In genomic region chr1:19251305-19252196, GRCh38 we compare ENCODE assay signal across 8 cellular contexts. TPM values are rescaled to one million over a fixed set of nuclear protein-coding genes. Genes with fewer than 3 reads are reported as not detected.
DNase-seq lines count a peak whose midpoint lies in the region; ATAC-seq lines count a peak whose summit lies in the region.

EMC1 (minus strand) TSS chr1:19251524; CDS start chr1:19251509, 15 bp downstream.
MRTO4 (plus strand) TSS chr1:19251805; CDS start chr1:19251836, 31 bp downstream.

- ATAC-seq in GM19025 (IDR thresholded peaks at IDR 0.05; ENCODE audit: low read depth, unreplicated experiment), result peak; percentile 87
- peak; percentile 82 for ATAC-seq in HG03280 (IDR thresholded peaks at IDR 0.05; ENCODE audit: unreplicated experiment)
- ATAC-seq in left lobe of liver, result peak; percentile 88

- DNase-seq in AML-193 (lab: John Stamatoyannopoulos, UW) (peak; percentile 67 to 77), NCI-H524 treated with DMSO at 0.1 percent for 48 hours (lab: John Stamatoyannopoulos, UW) (peak; percentile 47), dedifferentiated amniotic fluid mesenchymal stem cell (ENCODE audit: extremely low spot score) (peak; percentile 82), left lobe of liver (ENCODE audit: low spot score) (peak; percentile 89)
- peak; percentile 87 for DNase-seq in activated CD4-positive, alpha-beta T cell treated with anti-CD3 and anti-CD28 coated beads, Interleukin-2, amount 50 U/mL, for 1 hour
- DNase-seq in stimulated activated CD4-positive, alpha-beta T cell treated with anti-CD3 and anti-CD28 coated beads, Interleukin-2, amount 100 ng/mL, for 24 hours, result peak; percentile 95

RNA-seq across cellular contexts. Expression of gene EMC1, which starts in this region (rescaled TPM):
- 19.7 TPM for total RNA-seq in left lobe of liver

RNA-seq across cellular contexts. Expression of gene MRTO4, which starts in this region (rescaled TPM):
- total RNA-seq in left lobe of liver, result 8.7 TPM

Comparison
In these comparisons a context has a peak if more than half of its experiments do, and no peak if none do; other contexts are left out.
1. Peak in every context shown above with its lines: DNase-seq and ATAC-seq.